In genomic region chr13:44540761-44541434, GRCh38 we compare ENCODE assay signal across 18 cellular contexts. TPM values are rescaled to one million over a fixed set of nuclear protein-coding genes. Genes with fewer than 3 reads are reported as not detected.
DNase-seq lines count a peak whose midpoint lies in the region; ATAC-seq, FAIRE-seq and TF ChIP-seq lines count a peak whose summit lies in the region.
"Had no signal": no experiment of that assay in that cellular context is flagged by ENCODE, and none has a peak within 500 bp of the region (broad histone marks: within the 10 kb centered on the region; RNA-seq: fewer than 3 reads in every experiment).

No MANE protein-coding gene starts in this region.

- no peak overlapping the region for H3K9ac ChIP-seq in endothelial cell of umbilical vein (replicated peaks; ENCODE audit: extremely low read depth, insufficient read depth, low read length)

- H3K9me3 Mint-ChIP-seq in neural crest cell, result no peaks in the 10 kb centered on the region
- H3K9me3 Mint-ChIP-seq: CD4-positive, alpha-beta T cell; H9 had no signal

- TF ChIP-seq POLR2A in endothelial cell of umbilical vein (IDR thresholded peaks at IDR 0.05; ENCODE audit: low read depth, low read length), result no peak

- peak; percentile 11 for DNase-seq in endothelial cell of umbilical vein (ENCODE audit: low read depth, low spot score)
- no peak for DNase-seq in neural crest cell (ENCODE audit: low read depth, low spot score)
- DNase-seq in thoracic aorta (ENCODE audit: low spot score), result no peak
- no peak for DNase-seq in frontal cortex (ENCODE audit: low spot score in 2 of 2)
- DNase-seq in Right ventricle myocardium inferior (ENCODE audit: missing footprints), result no peak
- DNase-seq in COR-L47 (lab: John Stamatoyannopoulos, UW), result no peak
- DNase-seq: CD4-positive, alpha-beta T cell; DMS153; H9; NCI-H1105; NCI-H2081; NCI-H446 treated with DMSO at 0.1 percent for 48 hours; NCI-H69; Peyer's patch had no signal

- no peak overlapping the region for H3K27ac ChIP-seq in endothelial cell of umbilical vein (ENCODE audit: insufficient read depth, low read depth, low read length)
- no peak overlapping the region for H3K27ac ChIP-seq in thoracic aorta
- H3K27ac ChIP-seq: A549, Peyer's patch had no signal

- H4K20me1 ChIP-seq in endothelial cell of umbilical vein (replicated peaks; ENCODE audit: control insufficient read depth, extremely low read depth, insufficient read depth, low read length), result no peaks in the 10 kb centered on the region

- H3K79me2 ChIP-seq in endothelial cell of umbilical vein (ENCODE audit: control insufficient read depth, insufficient read depth, low read length), result peaks cover 2% of the 10 kb centered on the region

- no peak overlapping the region for H2AFZ ChIP-seq in endothelial cell of umbilical vein (ENCODE audit: low read depth, low read length)

- H3K36me3 ChIP-seq in endothelial cell of umbilical vein (ENCODE audit: control insufficient read depth in 2 of 2, extremely low read depth in 1 of 2, insufficient read depth in 2 of 2, low read length in 2 of 2) (peaks cover 0 to 2% of the 10 kb centered on the region in 2 experiments), thoracic aorta (no peaks in the 10 kb centered on the region)

- ATAC-seq in SK-N-SH treated with all-trans-retinoic acid at 6 μM for 48 hours (peak; percentile 58), thoracic aorta (ENCODE audit: insufficient number of reproducible peaks, low FRiP score, low read depth) (no peak), Right ventricle myocardium inferior (no peak)
- ATAC-seq: A549, GM12878, K562 had no signal

- no peaks in the 10 kb centered on the region for H3K4me1 Mint-ChIP-seq in neural crest cell

- CTCF ChIA-PET in endothelial cell of umbilical vein (lab: Charles Lee), result interaction anchor here (1.0 to 1.5 kb wide), 4 partner anchors 15 to 20 kb away, joined by 3 to 5 read pairs (median 3); no protein-coding TSS in a partner anchor

- POLR2A ChIA-PET in endothelial cell of umbilical vein (lab: Charles Lee), result no interaction called here

- H3K4me3 ChIP-seq in endothelial cell of umbilical vein (replicated peaks in 1 of 3; ENCODE audit: insufficient read depth in 1 of 3, low read depth in 1 of 3, low read length in 3 of 3), result no peak overlapping the region
- H3K4me3 ChIP-seq in thoracic aorta, result peak overlapping the region; percentile 23
- H3K4me3 ChIP-seq: A549, GM12878, K562, Peyer's patch had no signal

- no peaks in the 10 kb centered on the region for H3K9me1 ChIP-seq in endothelial cell of umbilical vein (replicated peaks; ENCODE audit: control insufficient read depth, extremely low read depth, insufficient read depth, low read length)

- H3K9me3 ChIP-seq in endothelial cell of umbilical vein (replicated peaks; ENCODE audit: control insufficient read depth, insufficient read depth, low read length) (no peaks in the 10 kb centered on the region), thoracic aorta (no peaks in the 10 kb centered on the region)
- H3K9me3 ChIP-seq: A549, Peyer's patch had no signal

- H3K27ac Mint-ChIP-seq in neural crest cell (ENCODE audit: unreplicated experiment), result peak overlapping the region; percentile 27
- H3K27ac Mint-ChIP-seq: CD4-positive, alpha-beta T cell; H9 had no signal

- no peak overlapping the region for H3K4me2 ChIP-seq in endothelial cell of umbilical vein (ENCODE audit: insufficient read depth, low read length)
- H3K4me2 ChIP-seq: A549 had no signal

- FAIRE-seq in endothelial cell of umbilical vein (lab: Jason Lieb, UNC) (no peak), frontal cortex (lab: Jason Lieb, UNC) (no peak)
- FAIRE-seq: A549, GM12878, K562 had no signal

- no peaks in the 10 kb centered on the region for H3K27me3 Mint-ChIP-seq in neural crest cell (ENCODE audit: low read depth)
- H3K27me3 Mint-ChIP-seq: CD4-positive, alpha-beta T cell had no signal

- no peak for TF ChIP-seq CTCF in endothelial cell of umbilical vein (IDR thresholded peaks at IDR 0.05; ENCODE audit: extremely low read depth in 1 of 2, insufficient read depth in 1 of 2, low read depth in 1 of 2, low read length in 2 of 2)
- TF ChIP-seq CTCF in neural crest cell (conservative IDR thresholded peaks at IDR 0.05), result no peak
- no peak for TF ChIP-seq CTCF in thoracic aorta (IDR thresholded peaks at IDR 0.05)

- no TSS peak for BruUV-seq in endothelial cell of umbilical vein (replicated peaks; lab: Mats Ljungman, UMichigan)

- H3K4me1 ChIP-seq in endothelial cell of umbilical vein (ENCODE audit: control insufficient read depth, extremely low read depth, insufficient read depth, low read length), result peaks cover 4% of the 10 kb centered on the region
- H3K4me1 ChIP-seq in thoracic aorta (ENCODE audit: control insufficient read depth in 1 of 2, low read depth in 2 of 2), result peaks cover 15 to 23% of the 10 kb centered on the region in 2 donors
- H3K4me1 ChIP-seq: Peyer's patch had no signal

- no peak overlapping the region for H3K4me3 Mint-ChIP-seq in neural crest cell
- H3K4me3 Mint-ChIP-seq: CD4-positive, alpha-beta T cell; H9 had no signal

- dilution Hi-C loops in endothelial cell of umbilical vein (cut with MboI; ENCODE audit: extremely low pct_ligation_motif_present, low sequenced_read_pairs), result no loop called here

- intact Hi-C loops in endothelial cell of umbilical vein (cut with micrococcal nuclease), result no loop called here
- intact Hi-C loops in Right ventricle myocardium inferior (cut with DNase I), result no loop called here

- no peaks in the 10 kb centered on the region for H3K36me3 Mint-ChIP-seq in neural crest cell (ENCODE audit: low read depth)

- H3K27me3 ChIP-seq in endothelial cell of umbilical vein (ENCODE audit: control insufficient read depth in 2 of 2, insufficient read depth in 2 of 2, low read length in 2 of 2) (no peaks in the 10 kb centered on the region), thoracic aorta (replicated peaks; ENCODE audit: insufficient read depth) (no peaks in the 10 kb centered on the region)
- H3K27me3 ChIP-seq: Peyer's patch had no signal

TF ChIP-seq in SK-N-SH treated with all-trans-retinoic acid at 6 μM for 48 hours, 23 proteins besides CTCF, POLR2A, EP300 and RAD21:
- peak; percentile 46; the same call in 1 of the 2 replicates for TF ChIP-seq ISL1 (CRISPR knock-in tag; IDR thresholded peaks at IDR 0.05)
- no peak for TF ChIP-seq ZC3H10 (CRISPR knock-in tag; IDR thresholded peaks at IDR 0.05)
- TF ChIP-seq CSDC2 (CRISPR knock-in tag; IDR thresholded peaks at IDR 0.05), result no peak
- no peak for TF ChIP-seq RARB (CRISPR knock-in tag; IDR thresholded peaks at IDR 0.05)
TF ChIP-seq in SK-N-SH treated with all-trans-retinoic acid at 6 μM for 48 hours: peak in this region for 1.

TF ChIP-seq in endothelial cell of umbilical vein, 7 proteins besides CTCF, POLR2A, EP300 and RAD21:
- TF ChIP-seq JUN (IDR thresholded peaks at IDR 0.05; ENCODE audit: borderline replicate concordance, insufficient read depth, insufficient read length, low read depth) (no peak), POLR2AphosphoS5 (IDR thresholded peaks at IDR 0.05; ENCODE audit: insufficient read depth, low read depth, low read length) (no peak), MAX (IDR thresholded peaks at IDR 0.05; ENCODE audit: insufficient read depth, insufficient read length) (no peak)

RNA-seq across cellular contexts. Expression of gene TSC22D1, which starts 35.2 kb away (rescaled TPM):
- 51.8 and 57.2 TPM in 2 replicates for total RNA-seq in endothelial cell of umbilical vein
- polyA plus RNA-seq in endothelial cell of umbilical vein, result 28.0 and 47.7 TPM in 2 replicates
- 58.0 and 63.5 TPM in 2 replicates for polyA plus RNA-seq in endothelial cell of umbilical vein (2011; cell fraction: cytosol; rRNA removed)
- 82.7 and 132 TPM in 2 replicates for polyA plus RNA-seq in endothelial cell of umbilical vein (2011; cell fraction: nucleus; rRNA removed)
- polyA plus RNA-seq in endothelial cell of umbilical vein (2012), result 60.8 and 62.4 TPM in 2 replicates
- 70.8 and 85.3 TPM in 2 replicates for polyA minus RNA-seq in endothelial cell of umbilical vein
- polyA minus RNA-seq in endothelial cell of umbilical vein (2011; cell fraction: cytosol; rRNA and poly(A)+ RNA removed), result 92.0 TPM
- polyA minus RNA-seq in endothelial cell of umbilical vein (2011; cell fraction: nucleus; rRNA and poly(A)+ RNA removed), result 176 and 199 TPM in 2 replicates
- 119 and 122 TPM in 2 replicates for total RNA-seq in neural crest cell
- total RNA-seq in thoracic aorta, result 100 to 1,000 TPM; 107 to 129 TPM
- total RNA-seq in frontal cortex, result 300 TPM
- total RNA-seq in Right ventricle myocardium inferior, result 195 TPM
